ENCODE assay signal across 29 cellular contexts in the genomic region with DNA sequence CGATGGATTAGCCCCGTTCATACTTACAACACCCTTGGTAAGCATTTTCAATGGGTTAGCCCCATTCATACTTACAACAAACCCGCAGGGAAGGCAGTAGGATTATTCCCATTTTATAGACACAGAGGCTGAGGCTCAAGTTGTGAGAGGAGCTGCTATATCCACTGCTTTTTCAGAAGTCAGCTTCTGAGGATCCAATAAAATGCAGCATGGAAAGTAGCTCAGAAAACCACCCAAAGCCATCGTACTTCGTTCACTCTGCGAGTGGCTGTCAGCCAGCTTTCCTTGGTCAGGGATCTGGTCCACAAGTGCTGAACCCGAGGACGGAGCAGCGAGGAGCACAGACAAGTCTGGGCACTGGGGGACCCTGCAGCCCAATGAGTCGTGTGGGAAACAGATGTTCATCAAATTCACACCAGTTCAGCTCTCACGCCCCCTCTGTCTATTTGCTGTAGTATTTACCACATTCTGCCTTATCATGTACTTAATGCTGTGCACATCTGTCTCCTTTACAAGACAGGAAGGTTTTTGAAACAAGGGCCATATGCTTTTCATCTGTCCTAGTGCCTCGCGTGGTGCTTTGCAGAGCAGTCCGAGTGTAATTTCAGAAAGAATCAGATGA.
DNase-seq lines count a peak whose midpoint lies in the region; ATAC-seq and TF ChIP-seq lines count a peak whose summit lies in the region.
"Had no signal": no experiment of that assay in that cellular context is flagged by ENCODE, and none has a peak within 500 bp of the region (broad histone marks: within the 10 kb centered on the region; RNA-seq: fewer than 3 reads in every experiment).

No MANE protein-coding gene starts in this region.

- intact Hi-C loops in gastrocnemius medialis (cut with DNase I; ENCODE audit: low total_unique reads) = loop anchor here (5.0 kb wide), 1 partner anchor 47 kb away; no protein-coding TSS in a partner anchor

- in situ Hi-C loops in gastrocnemius medialis (cut with MboI; ENCODE audit: low sequenced_read_pairs in 4 of 4) = loop anchor here in 2 of 4 donors (10.0 to 25.0 kb wide), 4 partner anchors 347 to 1672 kb away; no protein-coding TSS in a partner anchor

- H3K36me3 Mint-ChIP-seq in chondrocyte (ENCODE audit: low read depth) (no peaks in the 10 kb centered on the region), osteocyte (ENCODE audit: unreplicated experiment) (no peaks in the 10 kb centered on the region)
- H3K36me3 Mint-ChIP-seq: activated naive CD8-positive, alpha-beta T cell treated with anti-CD3 and anti-CD28 coated beads, Interleukin-2, amount 10 ng/mL, durations not matched to agents 7 days and 5 days; natural killer cell treated with Interleukin-12 subunit alpha and Interleukin-12 subunit beta and Interleukin-15 and Interleukin-18, amount 100 ng/mL, for 72 hours had no signal

- peak; percentile 9 for TF ChIP-seq CTCF in chondrocyte (IDR thresholded peaks at IDR 0.05)
- no peak for TF ChIP-seq CTCF in osteocyte (IDR thresholded peaks at IDR 0.05)
- TF ChIP-seq CTCF in gastrocnemius medialis (IDR thresholded peaks at IDR 0.05 in 4 of 5, conservative IDR thresholded peaks at IDR 0.05 in 1 of 5) = no peak

- H3K27me3 Mint-ChIP-seq in chondrocyte (ENCODE audit: low read depth) (peaks cover 23% of the 10 kb centered on the region), osteocyte (ENCODE audit: unreplicated experiment) (peaks cover 26% of the 10 kb centered on the region)
- H3K27me3 Mint-ChIP-seq: natural killer cell treated with Interleukin-12 subunit alpha and Interleukin-12 subunit beta and Interleukin-15 and Interleukin-18, amount 100 ng/mL, for 72 hours had no signal

- no peaks in the 10 kb centered on the region for H3K9me3 Mint-ChIP-seq in chondrocyte (ENCODE audit: low read depth)
- H3K9me3 Mint-ChIP-seq in osteocyte (ENCODE audit: unreplicated experiment) = no peaks in the 10 kb centered on the region
- H3K9me3 Mint-ChIP-seq: activated CD8-positive, alpha-beta T cell treated with anti-CD3 and anti-CD28 coated beads for 36 hours; activated naive CD8-positive, alpha-beta T cell treated with anti-CD3 and anti-CD28 coated beads, Interleukin-2, amount 10 ng/mL, durations not matched to agents 7 days and 5 days; CD14-positive monocyte; natural killer cell treated with Interleukin-12 subunit alpha and Interleukin-12 subunit beta and Interleukin-15 and Interleukin-18, amount 100 ng/mL, for 72 hours had no signal

- H3K4me1 ChIP-seq in gastrocnemius medialis = peaks cover 0 to 7% of the 10 kb centered on the region in 2 donors
- H3K4me1 ChIP-seq: pancreas, right atrium auricular region, uterus had no signal

- H3K27me3 ChIP-seq in gastrocnemius medialis = no peaks in the 10 kb centered on the region
- H3K27me3 ChIP-seq: pancreas, right atrium auricular region, uterus had no signal

- no peak for TF ChIP-seq POLR2A in gastrocnemius medialis (IDR thresholded peaks at IDR 0.05)

- ATAC-seq in gastrocnemius medialis (no peak), GM21576 (IDR thresholded peaks at IDR 0.05; ENCODE audit: unreplicated experiment) (no peak), GM21381 (IDR thresholded peaks at IDR 0.05; ENCODE audit: unreplicated experiment) (no peak)
- ATAC-seq: activated CD4-positive, CD25-positive, alpha-beta regulatory T cell treated with anti-CD3 and anti-CD28 coated beads, Interleukin-2, amount 50 U/mL, for 24 hours; activated CD8-positive, alpha-beta T cell treated with anti-CD3 and anti-CD28 coated beads for 36 hours; natural killer cell treated with Interleukin-12 subunit alpha and Interleukin-12 subunit beta and Interleukin-15 and Interleukin-18, amount 100 ng/mL, for 72 hours; pancreas; stimulated activated naive CD8-positive, alpha-beta T cell treated with anti-CD3 and anti-CD28 coated beads, Interleukin-15, Interleukin-2, amounts not matched to agents 100 U/mL and 50 U/mL, for 24 hours had no signal

- peak; percentile 33 for DNase-seq in HCEC 1CT
- DNase-seq in NCI-H2171 (lab: John Stamatoyannopoulos, UW) = peak; percentile 77
- DNase-seq in chondrocyte (ENCODE audit: low spot score) = no peak
- DNase-seq in osteocyte (ENCODE audit: extremely low spot score, unreplicated experiment) = peak; percentile 36
- no peak for DNase-seq in gastrocnemius medialis
- DNase-seq: activated CD8-positive, alpha-beta T cell treated with anti-CD3 and anti-CD28 coated beads for 36 hours; activated effector memory CD4-positive, alpha-beta T cell treated with Interleukin-2 at 50 U/mL for 16 hours; activated naive CD8-positive, alpha-beta T cell treated with anti-CD3 and anti-CD28 coated beads, Interleukin-2, amount 10 ng/mL, durations not matched to agents 7 days and 5 days; Calu3; dorsolateral prefrontal cortex; foreskin melanocyte; GM23248; NCI-H2029 treated with DMSO at 0.1 percent for 48 hours; NK-92 treated with Interleukin-12 subunit alpha and Interleukin-12 subunit beta, amount 100 ng/mL, for 24 hours; pancreas; PC-9; SHP77; stimulated activated CD4-positive, alpha-beta T cell treated with anti-CD3 and anti-CD28 coated beads, Interleukin-12 subunit alpha, Interleukin-12 subunit beta, amount 100 ng/mL, for 4 hours; stimulated activated CD4-positive, alpha-beta T cell treated with anti-CD3 and anti-CD28 coated beads, Interleukin-4, amount 100 ng/mL, for 4 hours; stimulated activated naive CD8-positive, alpha-beta T cell treated with anti-CD3 and anti-CD28 coated beads, Interleukin-15, Interleukin-2, amounts not matched to agents 100 U/mL and 50 U/mL, for 24 hours; uterus had no signal

- H3K4me1 Mint-ChIP-seq in chondrocyte (ENCODE audit: low read depth) (peaks cover 3% of the 10 kb centered on the region), osteocyte (ENCODE audit: unreplicated experiment) (peaks cover 2% of the 10 kb centered on the region)
- H3K4me1 Mint-ChIP-seq: activated naive CD8-positive, alpha-beta T cell treated with anti-CD3 and anti-CD28 coated beads, Interleukin-2, amount 10 ng/mL, durations not matched to agents 7 days and 5 days had no signal

- no peak overlapping the region for H3K27ac ChIP-seq in gastrocnemius medialis
- H3K27ac ChIP-seq: dorsolateral prefrontal cortex, epithelial cell of prostate, GM23248, pancreas, PC-9, right atrium auricular region, thoracic aorta, uterus had no signal

- H3K27ac Mint-ChIP-seq in chondrocyte (ENCODE audit: unreplicated experiment) = no peak overlapping the region
- H3K27ac Mint-ChIP-seq in osteocyte (ENCODE audit: unreplicated experiment) = no peak overlapping the region
- H3K27ac Mint-ChIP-seq: activated CD8-positive, alpha-beta T cell treated with anti-CD3 and anti-CD28 coated beads for 36 hours; activated naive CD8-positive, alpha-beta T cell treated with anti-CD3 and anti-CD28 coated beads, Interleukin-2, amount 10 ng/mL, durations not matched to agents 7 days and 5 days; CD14-positive monocyte; natural killer cell treated with Interleukin-12 subunit alpha and Interleukin-12 subunit beta and Interleukin-15 and Interleukin-18, amount 100 ng/mL, for 72 hours had no signal

- H3K4me3 ChIP-seq in gastrocnemius medialis = no peak overlapping the region
- H3K4me3 ChIP-seq: dorsolateral prefrontal cortex, GM23248, pancreas, PC-9, right atrium auricular region, thoracic aorta, uterus had no signal

- no peaks in the 10 kb centered on the region for H3K9me3 ChIP-seq in gastrocnemius medialis
- H3K9me3 ChIP-seq: pancreas, right atrium auricular region, thoracic aorta, uterus had no signal

- no peak overlapping the region for H3K4me3 Mint-ChIP-seq in chondrocyte (ENCODE audit: unreplicated experiment)
- no peak overlapping the region for H3K4me3 Mint-ChIP-seq in osteocyte (ENCODE audit: unreplicated experiment)
- H3K4me3 Mint-ChIP-seq: activated CD8-positive, alpha-beta T cell treated with anti-CD3 and anti-CD28 coated beads for 36 hours; activated naive CD8-positive, alpha-beta T cell treated with anti-CD3 and anti-CD28 coated beads, Interleukin-2, amount 10 ng/mL, durations not matched to agents 7 days and 5 days; CD14-positive monocyte; natural killer cell treated with Interleukin-12 subunit alpha and Interleukin-12 subunit beta and Interleukin-15 and Interleukin-18, amount 100 ng/mL, for 72 hours had no signal

- no peaks in the 10 kb centered on the region for H3K36me3 ChIP-seq in gastrocnemius medialis
- H3K36me3 ChIP-seq: pancreas, right atrium auricular region, thoracic aorta, uterus had no signal

Comparison
In these comparisons a context has a peak if more than half of its experiments do, and no peak if none do; other contexts are left out.
1. DNase-seq: peak in HCEC 1CT (single experiment), NCI-H2171 (single experiment) and osteocyte (single experiment); none in chondrocyte (single experiment) and gastrocnemius medialis (0 of 2).